12 cellular contexts compared by ENCODE assay signal in the genomic region with DNA sequence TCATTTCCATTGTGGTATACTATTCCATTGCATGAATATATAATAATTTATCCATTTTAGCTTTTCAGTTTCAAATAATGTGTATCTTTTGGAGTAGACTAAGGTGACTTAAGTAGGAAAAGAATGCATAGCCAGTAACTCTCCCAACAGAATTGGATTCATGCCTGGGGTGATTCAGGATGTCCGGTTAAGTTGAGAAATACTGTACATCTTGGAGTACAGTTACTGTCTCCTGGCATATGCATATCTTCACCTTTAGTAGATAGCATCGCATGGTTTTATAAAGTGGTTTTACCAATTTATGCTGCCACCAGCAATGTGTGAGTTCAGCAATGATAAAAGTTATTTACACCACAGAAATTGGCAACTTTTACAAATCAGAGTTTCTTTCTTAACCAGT. TPM values are rescaled to one million over a fixed set of nuclear protein-coding genes. Genes with fewer than 3 reads are reported as not detected.
DNase-seq lines count a peak whose midpoint lies in the region; ATAC-seq, FAIRE-seq and TF ChIP-seq lines count a peak whose summit lies in the region.
"Had no signal": no experiment of that assay in that cellular context is flagged by ENCODE, and none has a peak within 500 bp of the region (broad histone marks: within the 10 kb centered on the region; RNA-seq: fewer than 3 reads in every experiment).

No MANE protein-coding gene starts in this region.

- peaks cover 3% of the 10 kb centered on the region for H3K36me3 Mint-ChIP-seq in T-helper 17 cell (ENCODE audit: low read depth)

- peak; percentile 79 for ATAC-seq in SK-N-SH treated with all-trans-retinoic acid at 6 μM for 48 hours
- no peak for ATAC-seq in GM19397 (IDR thresholded peaks at IDR 0.05; ENCODE audit: unreplicated experiment)
- no peak for ATAC-seq in left lobe of liver
- ATAC-seq in T-helper 17 cell: no peak
- ATAC-seq: left colon had no signal

- H3K4me1 ChIP-seq in small intestine (ENCODE audit: control insufficient read depth in 2 of 2, insufficient read depth in 1 of 2, low read depth in 1 of 2, low read length in 1 of 2): no peaks in the 10 kb centered on the region
- H3K4me1 ChIP-seq: colonic mucosa had no signal

- H3K27ac Mint-ChIP-seq in T-helper 17 cell: no peak overlapping the region
- H3K27ac Mint-ChIP-seq: activated naive CD4-positive, alpha-beta T cell treated with anti-CD3 and anti-CD28 coated beads for 36 hours; nephron had no signal

- WGBS in small intestine, 3 donors: 63 to 78% (median 65%) methylated on average over 2 of the region's 2 CpGs

- peaks cover 5% of the 10 kb centered on the region for H3K4me1 Mint-ChIP-seq in T-helper 17 cell

- no peak overlapping the region for H3K27ac ChIP-seq in small intestine (ENCODE audit: low read depth in 1 of 2, low read length in 1 of 2)
- H3K27ac ChIP-seq: colonic mucosa had no signal

- DNase-seq in GM04503 (ENCODE audit: low read depth) (peak; percentile 84), fibroblast of gingiva (ENCODE audit: low read depth) (peak; percentile 84), renal cortical epithelial cell (ENCODE audit: low read depth) (peak; percentile 75), left lobe of liver (ENCODE audit: low spot score) (no peak), T-helper 17 cell (no peak), small intestine (no peak)
- DNase-seq: activated naive CD4-positive, alpha-beta T cell treated with anti-CD3 and anti-CD28 coated beads for 36 hours; colonic mucosa; left colon had no signal

- H3K4me3 ChIP-seq in small intestine (ENCODE audit: low read depth in 1 of 2, low read length in 2 of 2): no peak overlapping the region
- H3K4me3 ChIP-seq: colonic mucosa had no signal

- H3K4me3 Mint-ChIP-seq in T-helper 17 cell: no peak overlapping the region
- H3K4me3 Mint-ChIP-seq: activated naive CD4-positive, alpha-beta T cell treated with anti-CD3 and anti-CD28 coated beads for 36 hours had no signal

- FAIRE-seq in small intestine (lab: Jason Lieb, UNC): no peak

- H3K27me3 Mint-ChIP-seq in T-helper 17 cell: peaks cover 33% of the 10 kb centered on the region

- no peaks in the 10 kb centered on the region for H3K27me3 ChIP-seq in small intestine (ENCODE audit: control insufficient read depth in 2 of 2, insufficient read depth in 2 of 2, low read length in 2 of 2)
- H3K27me3 ChIP-seq: colonic mucosa had no signal

- H3K36me3 ChIP-seq in small intestine (ENCODE audit: control insufficient read depth in 2 of 2, insufficient read depth in 2 of 2, low read length in 2 of 2): no peaks in the 10 kb centered on the region
- H3K36me3 ChIP-seq: colonic mucosa had no signal

- H3K9me3 ChIP-seq in T-helper 17 cell (ENCODE audit: control insufficient read depth, low read length, poor library complexity, severe bottlenecking) (no peaks in the 10 kb centered on the region), small intestine (ENCODE audit: control insufficient read depth, low read depth) (no peaks in the 10 kb centered on the region)
- H3K9me3 ChIP-seq: colonic mucosa had no signal

TF ChIP-seq in SK-N-SH treated with all-trans-retinoic acid at 6 μM for 48 hours, 23 proteins besides CTCF, POLR2A, EP300 and RAD21:
- TF ChIP-seq OSR1 (CRISPR knock-in tag; IDR thresholded peaks at IDR 0.05) (no peak), ISL1 (CRISPR knock-in tag; IDR thresholded peaks at IDR 0.05) (peak; percentile 50)

RNA-seq across cellular contexts. Expression of gene SLC6A9, which starts 18.6 kb away (rescaled TPM):
- total RNA-seq in renal cortical epithelial cell (2.8 and 5.0 TPM in 2 replicates), left lobe of liver (0.65 TPM), T-helper 17 cell (under 1 TPM in 1 of 2 donors, not detected in 1; 0.62 TPM)
- polyA plus RNA-seq in small intestine: 10 to 100 TPM in 1 of 3 donors, 1 to 10 TPM in 1, under 1 TPM in 1; 0.81 to 15.7 (median 1.6) TPM

RNA-seq across cellular contexts. Expression of gene CCDC24, which starts 58.4 kb away (rescaled TPM):
- 6.3 and 6.5 TPM in 2 replicates for total RNA-seq in renal cortical epithelial cell
- 4.7 TPM for total RNA-seq in left lobe of liver
- total RNA-seq in T-helper 17 cell: 1 to 10 TPM; 1.4 to 1.5 TPM
- polyA plus RNA-seq in small intestine: 10 to 100 TPM in 2 of 3 donors, 1 to 10 TPM in 1; 5.8 to 35.1 (median 20.4) TPM

Comparison
In these comparisons a context has a peak if more than half of its experiments do, and no peak if none do; other contexts are left out.
1. DNase-seq: peak in GM04503 (single experiment), fibroblast of gingiva (single experiment) and renal cortical epithelial cell (single experiment); none in left lobe of liver (single experiment), T-helper 17 cell (0 of 3) and small intestine (single experiment).